Comparison of ENCODE assay signal across 8 cellular contexts in the genomic region with DNA sequence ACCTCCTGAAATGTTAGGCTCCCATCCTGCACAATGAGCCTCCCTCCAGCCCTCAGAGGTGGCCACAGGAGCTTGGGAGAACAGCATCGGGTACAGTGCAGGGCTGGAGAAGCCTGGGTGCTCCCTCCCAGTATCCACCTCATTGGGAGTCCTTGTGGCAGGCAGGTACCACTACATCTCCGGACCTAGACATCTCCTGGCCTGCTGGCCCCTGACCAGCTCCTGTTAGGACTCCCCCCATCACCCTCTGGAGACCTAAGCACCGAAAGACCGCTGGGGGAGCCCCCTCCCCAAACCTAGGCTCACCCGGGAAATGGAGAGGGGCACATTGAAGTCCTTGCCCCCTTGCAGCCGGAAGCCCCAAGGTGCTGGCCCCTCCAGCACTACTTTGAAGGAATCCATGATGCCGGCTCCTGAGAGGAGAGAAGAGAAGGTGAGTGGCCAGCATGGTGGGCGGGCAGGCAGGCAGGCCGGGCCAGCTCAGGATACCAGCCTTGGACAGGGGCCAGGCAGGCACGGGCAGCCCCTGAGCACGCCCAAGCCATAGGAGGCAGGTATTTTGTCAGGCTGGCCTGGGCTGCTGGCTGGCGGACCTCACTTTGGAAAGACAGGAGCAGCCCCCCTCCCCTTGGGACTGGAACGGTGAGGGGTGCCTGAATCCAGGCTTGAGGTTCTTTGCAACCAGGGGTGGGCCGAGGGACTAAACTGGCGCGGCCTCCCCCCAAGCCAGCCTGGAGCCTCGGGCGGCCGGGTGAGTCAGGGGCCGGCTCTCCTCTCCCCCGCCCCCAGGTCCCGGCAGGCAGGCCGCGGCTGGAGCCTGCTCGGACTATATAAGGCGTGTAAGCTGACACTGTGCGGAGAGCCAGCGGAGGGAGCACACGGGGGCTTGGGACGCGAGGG. TPM values are rescaled to one million over a fixed set of nuclear protein-coding genes. Genes with fewer than 3 reads are reported as not detected.
A peak's percentile ranks its signal among the peaks of the same experiment; 100 is the strongest.
DNase-seq lines count a peak whose midpoint lies in the region; TF ChIP-seq lines count a peak whose summit lies in the region.

No MANE protein-coding gene starts in this region.

- CTCF ChIA-PET in AG04450 (lab: Charles Lee): interaction anchor here (0.9 to 2.4 kb wide), 4 partner anchors 39 to 92 kb away, joined by 3 to 13 read pairs (median 8); no protein-coding TSS in a partner anchor

- DNase-seq in AG04450 (ENCODE audit: low read depth, low spot score) (peak; percentile 92), GM12864 (ENCODE audit: low read depth) (no peak), NCI-H446 treated with DMSO at 0.1 percent for 48 hours (lab: John Stamatoyannopoulos, UW) (peak; percentile 39), astrocyte of the cerebellum (ENCODE audit: low read depth) (peak; percentile 85), AML-193 (lab: John Stamatoyannopoulos, UW) (no peak), SKM-1 (lab: John Stamatoyannopoulos, UW; ENCODE audit: unreplicated experiment) (no peak)

- H3K9me3 ChIP-seq in AG04450 (ENCODE audit: control insufficient read depth, insufficient read depth, low read length): no peaks in the 10 kb centered on the region; the same call in 1 of the 2 replicates
- no peaks in the 10 kb centered on the region for H3K9me3 ChIP-seq in iPS-15b (ENCODE audit: control insufficient read depth, insufficient read depth, low read length)
- no peaks in the 10 kb centered on the region for H3K9me3 ChIP-seq in skeletal muscle satellite cell (replicated peaks; ENCODE audit: low read length)

- in situ Hi-C loops in astrocyte of the cerebellum (cut with HindIII; ENCODE audit: low sequenced_read_pairs): no loop called here

- H3K27ac ChIP-seq in AG04450 (ENCODE audit: low read depth, low read length): peak overlapping the region; percentile 99

- H3K4me2 ChIP-seq in skeletal muscle satellite cell (ENCODE audit: low read length): peak overlapping the region; percentile 78

- H3K4me3 ChIP-seq in AG04450 (ENCODE audit: low read depth, low read length) (peak overlapping the region; percentile 95), GM12864 (ENCODE audit: low read depth, low read length) (peak overlapping the region; percentile 74), astrocyte of the cerebellum (ENCODE audit: low read depth, low read length) (peak overlapping the region; percentile 83), iPS-15b (ENCODE audit: low read depth, low read length) (peak overlapping the region; percentile 70), skeletal muscle satellite cell (ENCODE audit: low read length) (peak overlapping the region; percentile 93)

- H3K4me1 ChIP-seq in iPS-15b (ENCODE audit: control insufficient read depth, insufficient read depth, low read length) (peaks cover 23% of the 10 kb centered on the region), skeletal muscle satellite cell (ENCODE audit: control insufficient read depth, insufficient read depth, low read length) (peaks cover 67% of the 10 kb centered on the region)

- POLR2A ChIA-PET in AG04450 (lab: Yijun Ruan, JAX): interaction anchor here (0.6 to 12.1 kb wide), 21 partner anchors 8 to 106 kb away, joined by 3 to 230 read pairs (median 4); partner anchors contain the start of genes B4GALT7, DBN1, DDX41 and GRK6

- peak overlapping the region; percentile 91 for H3K9ac ChIP-seq in iPS-15b (ENCODE audit: low read depth, low read length)
- peak overlapping the region; percentile 99 for H3K9ac ChIP-seq in skeletal muscle satellite cell (ENCODE audit: low read depth, low read length)

- H3K27me3 ChIP-seq in AG04450 (ENCODE audit: control insufficient read depth, insufficient read depth, low read length) (no peaks in the 10 kb centered on the region), iPS-15b (ENCODE audit: control insufficient read depth, insufficient read depth, low read length) (peaks cover 12% of the 10 kb centered on the region), skeletal muscle satellite cell (ENCODE audit: control insufficient read depth, insufficient read depth, low read length) (no peaks in the 10 kb centered on the region)

- H3K36me3 ChIP-seq in iPS-15b (ENCODE audit: control insufficient read depth, insufficient read depth, low read length) (peaks cover 7% of the 10 kb centered on the region), skeletal muscle satellite cell (ENCODE audit: insufficient read depth, low read length) (peaks cover 40% of the 10 kb centered on the region)

- TF ChIP-seq CTCF in AG04450 (IDR thresholded peaks at IDR 0.05; ENCODE audit: low read depth, low read length): peak; percentile 49
- TF ChIP-seq CTCF in GM12864 (IDR thresholded peaks at IDR 0.05; ENCODE audit: low read depth, low read length, missing control alignments): peak; percentile 43
- TF ChIP-seq CTCF in astrocyte of the cerebellum (IDR thresholded peaks at IDR 0.05; ENCODE audit: low read depth, low read length, missing control alignments): peak; percentile 62

RNA-seq across cellular contexts. Expression of gene PDLIM7, which starts 1.0 kb away (rescaled TPM):
- polyA plus RNA-seq in AG04450 (2011; rRNA removed): 195 and 268 TPM in 2 replicates
- polyA minus RNA-seq in AG04450 (2011; rRNA and poly(A)+ RNA removed): 134 and 147 TPM in 2 replicates
- 75.3 and 151 TPM in 2 replicates for total RNA-seq in skeletal muscle satellite cell (2012; rRNA removed)

RNA-seq across cellular contexts. Expression of gene DOK3, which starts 13.3 kb away (rescaled TPM):
- polyA plus RNA-seq in AG04450 (2011; rRNA removed): 0.50 and 0.96 TPM in 2 replicates
- polyA minus RNA-seq in AG04450 (2011; rRNA and poly(A)+ RNA removed): 0.43 and 2.3 TPM in 2 replicates
- 1.0 and 3.5 TPM in 2 replicates for total RNA-seq in skeletal muscle satellite cell (2012; rRNA removed)

RNA-seq across cellular contexts. Expression of gene DDX41, which starts 20.4 kb away (rescaled TPM):
- polyA plus RNA-seq in AG04450 (2011; rRNA removed): 71.8 and 96.0 TPM in 2 replicates
- 58.0 and 71.2 TPM in 2 replicates for polyA minus RNA-seq in AG04450 (2011; rRNA and poly(A)+ RNA removed)
- 64.1 and 139 TPM in 2 replicates for total RNA-seq in skeletal muscle satellite cell (2012; rRNA removed)

RNA-seq across cellular contexts. Expression of gene DBN1, which starts 22.9 kb away (rescaled TPM):
- polyA plus RNA-seq in AG04450 (2011; rRNA removed): 146 and 164 TPM in 2 replicates
- polyA minus RNA-seq in AG04450 (2011; rRNA and poly(A)+ RNA removed): 169 and 227 TPM in 2 replicates
- total RNA-seq in skeletal muscle satellite cell (2012; rRNA removed): 191 and 225 TPM in 2 replicates

RNA-seq across cellular contexts. Expression of gene PRR7, which starts 49.7 kb away (rescaled TPM):
- polyA plus RNA-seq in AG04450 (2011; rRNA removed): 1.0 and 1.6 TPM in 2 replicates
- 0.28 and 0.43 TPM in 2 replicates for polyA minus RNA-seq in AG04450 (2011; rRNA and poly(A)+ RNA removed)
- 35.2 and 37.8 TPM in 2 replicates for total RNA-seq in skeletal muscle satellite cell (2012; rRNA removed)

Comparison
In these comparisons a context has a peak if more than half of its experiments do, and no peak if none do; other contexts are left out.
1. DNase-seq: peak in AG04450 (single experiment), NCI-H446 treated with DMSO at 0.1 percent for 48 hours (single experiment) and astrocyte of the cerebellum (single experiment); none in GM12864 (single experiment), AML-193 (0 of 2) and SKM-1 (single experiment).
2. Peak in every context shown above with its lines, with median percentiles within 50 percentile points of each other: H3K4me3 ChIP-seq and CTCF ChIP-seq.